21 cellular contexts compared by ENCODE assay signal in the genomic region with DNA sequence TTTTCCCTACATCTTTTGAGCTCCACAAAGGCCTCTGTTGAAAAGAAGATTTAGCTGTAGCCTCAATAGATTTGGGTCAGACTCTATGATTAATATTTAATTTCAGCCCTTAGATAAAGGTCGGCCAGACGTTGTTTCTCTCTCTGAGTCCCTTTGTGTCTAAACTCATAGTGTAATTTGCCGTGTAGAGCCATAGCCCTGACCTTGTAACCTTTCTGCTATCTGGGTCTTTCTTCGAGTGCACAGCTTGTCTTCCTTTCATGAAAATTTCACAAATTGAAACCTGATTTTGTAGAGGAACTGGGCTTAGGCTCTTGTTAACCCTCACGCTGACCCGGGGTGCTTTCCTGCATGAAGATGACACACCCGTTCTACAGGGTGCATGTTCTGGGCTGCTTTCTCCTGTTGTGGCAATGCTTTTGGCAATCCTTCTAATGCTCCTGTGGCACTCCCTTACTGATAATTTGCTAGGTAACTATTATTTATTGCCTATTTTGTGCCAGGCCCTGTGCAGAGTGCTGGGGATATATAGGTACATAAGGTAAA.
"Had no signal": no experiment of that assay in that cellular context is flagged by ENCODE, and none has a peak within 500 bp of the region (broad histone marks: within the 10 kb centered on the region; RNA-seq: fewer than 3 reads in every experiment).

No MANE protein-coding gene starts in this region.

- H3K36me3 Mint-ChIP-seq: activated naive CD8-positive, alpha-beta T cell; natural killer cell; stimulated activated naive B cell treated with anti-CD40 and anti-IgM and Interleukin-4, amounts not matched to agents 10 μg/mL and 1 μg/mL and 100 μg/mL, for 72 hours had no signal

- H3K36me3 ChIP-seq: esophagus muscularis mucosa, gastrocnemius medialis, left lung, lower lobe of right lung, stomach, thyroid gland had no signal

- ATAC-seq: activated T-cell treated with anti-CD3 and anti-CD28 coated beads, Interleukin-2, amount 50 U/mL, for 72 hours; gastrocnemius medialis; left lung; lower lobe of right lung; natural killer cell; stimulated activated naive B cell treated with anti-CD40 and anti-IgM and Interleukin-4, amounts not matched to agents 10 μg/mL and 1 μg/mL and 100 μg/mL, for 72 hours had no signal

- H3K27ac Mint-ChIP-seq: activated naive CD8-positive, alpha-beta T cell; activated T-cell treated with anti-CD3 and anti-CD28 coated beads, Interleukin-2, amount 50 U/mL, for 72 hours; natural killer cell; stimulated activated naive B cell treated with anti-CD40 and anti-IgM and Interleukin-4, amounts not matched to agents 10 μg/mL and 1 μg/mL and 100 μg/mL, for 72 hours had no signal

- DNase-seq: activated CD4-positive, alpha-beta T cell treated with anti-CD3 and anti-CD28 coated beads for 4 hours; activated CD4-positive, alpha-beta T cell treated with anti-CD3 and anti-CD28 coated beads, Interleukin-2, amount 50 U/mL, for 4 hours; activated CD4-positive, CD25-positive, alpha-beta regulatory T cell; activated naive CD4-positive, alpha-beta T cell treated with Interleukin-2 at 50 U/mL for 16 hours; activated T-cell treated with anti-CD3 and anti-CD28 coated beads for 4 hours; activated T-cell treated with anti-CD3 and anti-CD28 coated beads, Interleukin-2, amount 50 U/mL, for 72 hours; anterior cingulate cortex; central memory CD4-positive, alpha-beta T cell; gastrocnemius medialis; glutamatergic neuron; left lung; lower lobe of right lung; mesenchymal stem cell; natural killer cell; stimulated activated CD4-positive, alpha-beta T cell treated with anti-CD3 and anti-CD28 coated beads, Interleukin-15, amount 100 ng/mL, for 24 hours; stimulated activated CD4-positive, alpha-beta T cell treated with anti-CD3 and anti-CD28 coated beads, Interleukin-2, amount 100 ng/mL, for 24 hours; stimulated activated naive B cell treated with anti-CD40 and anti-IgM and Interleukin-4, amounts not matched to agents 10 μg/mL and 1 μg/mL and 100 μg/mL, for 72 hours; stomach; thyroid gland had no signal

- H3K27me3 ChIP-seq: esophagus muscularis mucosa, gastrocnemius medialis, left lung, stomach, thyroid gland had no signal

- H3K4me3 ChIP-seq: esophagus muscularis mucosa, gastrocnemius medialis, left lung, lower lobe of right lung, stomach, thyroid gland had no signal

- H3K4me3 Mint-ChIP-seq: activated naive CD8-positive, alpha-beta T cell; activated T-cell treated with anti-CD3 and anti-CD28 coated beads, Interleukin-2, amount 50 U/mL, for 72 hours; natural killer cell; stimulated activated naive B cell treated with anti-CD40 and anti-IgM and Interleukin-4, amounts not matched to agents 10 μg/mL and 1 μg/mL and 100 μg/mL, for 72 hours had no signal

- H3K9me3 ChIP-seq: esophagus muscularis mucosa, gastrocnemius medialis, left lung, lower lobe of right lung, stomach, thyroid gland had no signal

- H3K4me1 ChIP-seq: gastrocnemius medialis, left lung, lower lobe of right lung, thyroid gland had no signal

- H3K4me1 Mint-ChIP-seq: natural killer cell had no signal

- H3K9me3 Mint-ChIP-seq: activated T-cell treated with anti-CD3 and anti-CD28 coated beads, Interleukin-2, amount 50 U/mL, for 72 hours; natural killer cell; stimulated activated naive B cell treated with anti-CD40 and anti-IgM and Interleukin-4, amounts not matched to agents 10 μg/mL and 1 μg/mL and 100 μg/mL, for 72 hours had no signal

- H3K27ac ChIP-seq: esophagus muscularis mucosa, gastrocnemius medialis, left lung, lower lobe of right lung, thyroid gland had no signal
